Comparison of ENCODE assay signal across 8 cellular contexts in the genomic region with DNA sequence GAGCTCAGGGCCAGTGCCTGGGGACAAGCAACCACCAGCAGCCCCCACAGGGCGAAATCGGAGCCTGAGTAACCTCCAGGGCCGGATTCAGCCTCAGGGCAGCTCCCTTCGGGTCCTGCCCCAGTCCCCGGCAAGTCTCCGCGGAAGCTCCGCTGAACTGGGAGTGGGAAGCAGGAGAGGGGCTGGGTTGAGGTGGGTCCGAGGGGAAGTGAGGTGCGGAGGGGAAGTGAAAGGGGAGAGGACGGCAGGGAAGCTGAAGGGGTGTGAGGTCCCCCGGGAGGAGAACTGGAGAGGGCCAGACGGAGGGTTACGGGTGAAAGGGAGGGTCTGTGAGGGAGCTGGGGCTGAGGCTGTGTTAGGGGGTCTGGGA. TPM values are rescaled to one million over a fixed set of nuclear protein-coding genes. Genes with fewer than 3 reads are reported as not detected.
A peak's percentile ranks its signal among the peaks of the same experiment; 100 is the strongest.
DNase-seq lines count a peak whose midpoint lies in the region; ATAC-seq, FAIRE-seq and TF ChIP-seq lines count a peak whose summit lies in the region.

No MANE protein-coding gene starts in this region.

- H3K4me3 Mint-ChIP-seq in activated naive CD8-positive, alpha-beta T cell, result peak overlapping the region; percentile 38
- no peak overlapping the region for H3K4me3 Mint-ChIP-seq in activated naive CD8-positive, alpha-beta T cell treated with anti-CD3 and anti-CD28 coated beads, Interleukin-2, amount 50 U/mL, for 24 hours
- H3K4me3 Mint-ChIP-seq in astrocyte (ENCODE audit: unreplicated experiment), result peak overlapping the region; percentile 50

- peaks cover 35% of the 10 kb centered on the region for H3K4me1 ChIP-seq in astrocyte (ENCODE audit: insufficient read depth, low read length)
- peaks cover 55% of the 10 kb centered on the region for H3K4me1 ChIP-seq in mesenchymal stem cell (ENCODE audit: control insufficient read depth, insufficient read depth, low read depth, low read length)
- peaks cover 3 to 77% (median 34%) of the 10 kb centered on the region in 4 donors for H3K4me1 ChIP-seq in transverse colon

- H2BK5ac ChIP-seq in mesenchymal stem cell (ENCODE audit: low read depth, low read length, poor library complexity, severe bottlenecking), result no peak overlapping the region

- H3K9me3 ChIP-seq in astrocyte (ENCODE audit: insufficient read depth, low read depth, low read length), result no peaks in the 10 kb centered on the region
- no peaks in the 10 kb centered on the region for H3K9me3 ChIP-seq in mesenchymal stem cell (ENCODE audit: control insufficient read depth, low read length)
- H3K9me3 ChIP-seq in transverse colon, result no peaks in the 10 kb centered on the region

- H4K91ac ChIP-seq in mesenchymal stem cell (ENCODE audit: low read length), result no peak overlapping the region

- no peak overlapping the region for H2BK120ac ChIP-seq in mesenchymal stem cell (ENCODE audit: low read depth, low read length)

- no peak overlapping the region for H2BK12ac ChIP-seq in mesenchymal stem cell (ENCODE audit: low read length in 2 of 2)

- no peak for TF ChIP-seq CTCF in astrocyte (IDR thresholded peaks at IDR 0.05; ENCODE audit: insufficient read depth, low read depth, low read length)
- TF ChIP-seq CTCF in transverse colon (IDR thresholded peaks at IDR 0.05), result no peak

- DNase-seq in activated naive CD8-positive, alpha-beta T cell treated with anti-CD3 and anti-CD28 coated beads, Interleukin-2, amount 50 U/mL, for 24 hours, result no peak
- no peak for DNase-seq in astrocyte (ENCODE audit: low read depth)
- DNase-seq in mesenchymal stem cell, result no peak
- DNase-seq in transverse colon, result no peak
- DNase-seq in NCI-H2081 treated with DMSO at 0.1 percent for 48 hours (lab: John Stamatoyannopoulos, UW), result no peak
- no peak for DNase-seq in hepatic stellate cell (ENCODE audit: low spot score)

- intact Hi-C loops in transverse colon (cut with DNase I; ENCODE audit: low total_unique reads), result no loop called here

- H3K18ac ChIP-seq in mesenchymal stem cell (ENCODE audit: low read depth in 1 of 2, low read length in 2 of 2), result no peak overlapping the region

- no peak for TF ChIP-seq EP300 in transverse colon (IDR thresholded peaks at IDR 0.05; ENCODE audit: low read depth)

- H3K4me3 ChIP-seq in astrocyte (ENCODE audit: insufficient read depth, low read depth, low read length), result peak overlapping the region; percentile 58
- H3K4me3 ChIP-seq in mesenchymal stem cell (ENCODE audit: insufficient read depth in 1 of 2, low read depth in 1 of 2, low read length in 2 of 2), result peak overlapping the region; percentile 58 to 72
- H3K4me3 ChIP-seq in transverse colon, result peak overlapping the region; percentile 23 to 69 (median 50)

- H3K27ac Mint-ChIP-seq in activated naive CD8-positive, alpha-beta T cell, result no peak overlapping the region
- no peak overlapping the region for H3K27ac Mint-ChIP-seq in activated naive CD8-positive, alpha-beta T cell treated with anti-CD3 and anti-CD28 coated beads, Interleukin-2, amount 50 U/mL, for 24 hours
- no peak overlapping the region for H3K27ac Mint-ChIP-seq in astrocyte (ENCODE audit: unreplicated experiment)

- ATAC-seq in activated naive CD8-positive, alpha-beta T cell treated with anti-CD3 and anti-CD28 coated beads, Interleukin-2, amount 50 U/mL, for 24 hours, result no peak
- ATAC-seq in HG02642 (IDR thresholded peaks at IDR 0.05; ENCODE audit: poor library complexity, unreplicated experiment), result no peak

- peaks cover 9% of the 10 kb centered on the region for H3K4me1 Mint-ChIP-seq in activated naive CD8-positive, alpha-beta T cell (ENCODE audit: low read depth)
- H3K4me1 Mint-ChIP-seq in activated naive CD8-positive, alpha-beta T cell treated with anti-CD3 and anti-CD28 coated beads, Interleukin-2, amount 50 U/mL, for 24 hours, result peaks cover 9% of the 10 kb centered on the region
- H3K4me1 Mint-ChIP-seq in astrocyte (ENCODE audit: low read depth, unreplicated experiment), result peaks cover 8% of the 10 kb centered on the region

- H3K23ac ChIP-seq in mesenchymal stem cell (ENCODE audit: low read length in 2 of 2), result no peak overlapping the region

- H3K27me3 ChIP-seq in astrocyte (ENCODE audit: insufficient read depth, low read length), result peaks cover 15% of the 10 kb centered on the region
- H3K27me3 ChIP-seq in mesenchymal stem cell (ENCODE audit: control insufficient read depth in 1 of 2, insufficient read depth in 1 of 2, low read length in 2 of 2), result peaks cover 5 to 86% of the 10 kb centered on the region in 2 experiments
- peaks cover 30% of the 10 kb centered on the region for H3K27me3 ChIP-seq in transverse colon

- H3K36me3 Mint-ChIP-seq in activated naive CD8-positive, alpha-beta T cell, result no peaks in the 10 kb centered on the region
- no peaks in the 10 kb centered on the region for H3K36me3 Mint-ChIP-seq in activated naive CD8-positive, alpha-beta T cell treated with anti-CD3 and anti-CD28 coated beads, Interleukin-2, amount 50 U/mL, for 24 hours (ENCODE audit: low read depth)
- no peaks in the 10 kb centered on the region for H3K36me3 Mint-ChIP-seq in astrocyte (ENCODE audit: low read depth, unreplicated experiment)

- H3K27me3 Mint-ChIP-seq in activated naive CD8-positive, alpha-beta T cell, result peaks cover 22% of the 10 kb centered on the region
- peaks cover 37% of the 10 kb centered on the region for H3K27me3 Mint-ChIP-seq in activated naive CD8-positive, alpha-beta T cell treated with anti-CD3 and anti-CD28 coated beads, Interleukin-2, amount 50 U/mL, for 24 hours
- peaks cover 70% of the 10 kb centered on the region for H3K27me3 Mint-ChIP-seq in astrocyte (ENCODE audit: low read depth, unreplicated experiment)

- H3K9ac ChIP-seq in astrocyte (ENCODE audit: low read length) (peak overlapping the region; percentile 52), mesenchymal stem cell (ENCODE audit: low read length) (no peak overlapping the region)

- H3K27ac ChIP-seq in astrocyte (ENCODE audit: low read depth, low read length) (no peak overlapping the region), mesenchymal stem cell (ENCODE audit: low read length, poor library complexity, severe bottlenecking) (no peak overlapping the region), transverse colon (peak overlapping the region; percentile 57 to 80 (median 72))

- no peak overlapping the region for H3K4ac ChIP-seq in mesenchymal stem cell (ENCODE audit: low read depth in 1 of 2, low read length in 2 of 2)

- H3K9me3 Mint-ChIP-seq in activated naive CD8-positive, alpha-beta T cell (ENCODE audit: low read depth), result no peaks in the 10 kb centered on the region
- H3K9me3 Mint-ChIP-seq in activated naive CD8-positive, alpha-beta T cell treated with anti-CD3 and anti-CD28 coated beads, Interleukin-2, amount 50 U/mL, for 24 hours, result no peaks in the 10 kb centered on the region
- H3K9me3 Mint-ChIP-seq in astrocyte (ENCODE audit: unreplicated experiment), result peaks cover 2% of the 10 kb centered on the region

- no peak overlapping the region for H3K14ac ChIP-seq in mesenchymal stem cell (ENCODE audit: low read length in 2 of 2)

- no peaks in the 10 kb centered on the region for H3K79me2 ChIP-seq in astrocyte (ENCODE audit: insufficient read depth, low read length)

- peak overlapping the region; percentile 62 for H2AFZ ChIP-seq in astrocyte (ENCODE audit: low read depth, low read length)
- no peak overlapping the region for H2AFZ ChIP-seq in mesenchymal stem cell (ENCODE audit: low read depth, low read length)

- H3K36me3 ChIP-seq in astrocyte (ENCODE audit: insufficient read depth, low read length) (no peaks in the 10 kb centered on the region), mesenchymal stem cell (ENCODE audit: control insufficient read depth in 1 of 2, insufficient read depth in 2 of 2, low read depth in 1 of 2, low read length in 2 of 2) (peaks cover 0 to 19% of the 10 kb centered on the region in 2 experiments), transverse colon (no peaks in the 10 kb centered on the region)

- no peak for TF ChIP-seq POLR2A in transverse colon (IDR thresholded peaks at IDR 0.05)

- H2BK15ac ChIP-seq in mesenchymal stem cell (ENCODE audit: low read depth, poor library complexity, severe bottlenecking), result no peak overlapping the region

- H3K79me1 ChIP-seq in mesenchymal stem cell (replicated peaks; ENCODE audit: low read length, poor library complexity, severe bottlenecking), result no peaks in the 10 kb centered on the region

- H4K20me1 ChIP-seq in astrocyte (ENCODE audit: insufficient read depth, low read length), result peaks cover 3% of the 10 kb centered on the region

- H3K4me2 ChIP-seq in astrocyte (ENCODE audit: low read length), result peak overlapping the region; percentile 87
- peak overlapping the region; percentile 80 for H3K4me2 ChIP-seq in mesenchymal stem cell (ENCODE audit: low read length, poor library complexity, severe bottlenecking)

- H4K8ac ChIP-seq in mesenchymal stem cell (ENCODE audit: low read length), result no peak overlapping the region

- H2AK5ac ChIP-seq in mesenchymal stem cell (ENCODE audit: low read length, severe bottlenecking), result no peak overlapping the region

- FAIRE-seq in astrocyte (lab: Jason Lieb, UNC), result no peak

- in situ Hi-C loops in transverse colon (cut with MboI; ENCODE audit: low pct_ligation_motif_present in 1 of 4, low pct_unique_long_range_greater_than_20kb in 1 of 4, low sequenced_read_pairs in 3 of 4), result no loop called here

- 8% methylated on average over 14 of the region's 14 CpGs for WGBS in mesenchymal stem cell
- WGBS in transverse colon (ENCODE audit: low coverage in 1 of 2), 2 donors, result 8 to 10% methylated on average over 2 to 14 of the region's 14 CpGs

RNA-seq across cellular contexts. Expression of a gene that starts 0.6 kb away (rescaled TPM):
- total RNA-seq in astrocyte (0.43 and 0.48 TPM in 2 replicates), transverse colon (100 to 1,000 TPM; 143 to 285 (median 238) TPM)
- 0.04 TPM for polyA plus RNA-seq in mesenchymal stem cell (2013, experiment 1 of 2)
- polyA plus RNA-seq in mesenchymal stem cell (2013, experiment 2 of 2), result 0.03 TPM

Comparison
In these comparisons a context has a peak if more than half of its experiments do, and no peak if none do; other contexts are left out.
1. H3K27ac ChIP-seq: peak in transverse colon (4 of 4); none in astrocyte (single experiment) and mesenchymal stem cell (single experiment).
2. RNA of a gene that starts 0.6 kb away (total RNA-seq): 143 to 285 TPM in transverse colon; 0.43 to 0.48 TPM in astrocyte; every median in the first group is over 10 times any median in the second.
3. Peak in every context shown above with its lines, with median percentiles within 50 percentile points of each other: H3K4me3 ChIP-seq.